ENCODE assay signal across 11 cellular contexts in the genomic region with DNA sequence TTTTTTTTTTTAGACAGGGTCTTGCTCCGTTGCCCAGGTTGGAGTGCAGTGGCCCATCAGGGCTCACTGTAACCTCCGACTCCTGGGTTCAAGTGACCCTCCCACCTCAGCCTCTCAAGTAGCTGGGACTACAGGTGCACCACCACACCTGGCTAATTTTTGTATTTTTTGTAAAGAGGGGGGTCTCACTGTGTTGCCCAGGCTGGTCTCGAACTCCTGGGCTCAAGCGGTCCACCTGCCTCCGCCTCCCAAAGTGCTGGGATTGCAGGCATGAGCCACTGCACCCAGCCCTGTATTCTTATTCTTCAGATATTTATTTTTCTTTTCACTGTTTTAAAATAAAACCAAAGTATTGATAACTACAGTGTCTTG. TPM values are rescaled to one million over a fixed set of nuclear protein-coding genes. Genes with fewer than 3 reads are reported as not detected.
DNase-seq lines count a peak whose midpoint lies in the region; ATAC-seq, FAIRE-seq and TF ChIP-seq lines count a peak whose summit lies in the region.
"Not testable (repeated sequence)": the region's sequence is repeated elsewhere in the genome, so short reads cannot be mapped to it uniquely, and the experiment has no call there.
"Had no signal": no experiment of that assay in that cellular context is flagged by ENCODE, and none has a peak within 500 bp of the region (broad histone marks: within the 10 kb centered on the region; RNA-seq: fewer than 3 reads in every experiment).

No MANE protein-coding gene starts in this region.

- not testable (repeated sequence) for H3K4me3 ChIP-seq in PC-3 (ENCODE audit: low read length); body of pancreas; keratinocyte (ENCODE audit: control insufficient read depth in 2 of 3, extremely low read depth in 1 of 3, insufficient read depth in 2 of 3, low read depth in 1 of 3, low read length in 3 of 3); muscle layer of colon (ENCODE audit: low read depth in 1 of 2, low read length in 2 of 2); skeletal muscle tissue (ENCODE audit: low read length in 3 of 3); transverse colon

- not testable (repeated sequence) for TF ChIP-seq EP300 in transverse colon (IDR thresholded peaks at IDR 0.05; ENCODE audit: low read depth)

- not testable (repeated sequence) for H4K20me1 ChIP-seq in PC-3 (ENCODE audit: low read length)
- H4K20me1 ChIP-seq in keratinocyte (ENCODE audit: control insufficient read depth, extremely low read depth, insufficient read depth, low read length) = peaks cover 14% of the 10 kb centered on the region

- H3K4me1 ChIP-seq in PC-3 (ENCODE audit: insufficient read depth, low read length) (peaks cover 58% of the 10 kb centered on the region), body of pancreas (peaks cover 55% of the 10 kb centered on the region), keratinocyte (ENCODE audit: control insufficient read depth, extremely low read depth, insufficient read depth, low read length) (peaks cover 44% of the 10 kb centered on the region), muscle layer of colon (ENCODE audit: insufficient read depth, low read length) (peaks cover 62% of the 10 kb centered on the region), skeletal muscle tissue (ENCODE audit: control insufficient read depth in 3 of 3, insufficient read depth in 3 of 3, low read length in 3 of 3) (peaks cover 37 to 56% (median 50%) of the 10 kb centered on the region in 3 donors), transverse colon (peaks cover 36 to 71% (median 60%) of the 10 kb centered on the region in 4 donors)

- POLR2A ChIA-PET in PC-3 (lab: Charles Lee; ENCODE audit: unreplicated experiment) = not testable (repeated sequence)

- not testable (repeated sequence) for H2AFZ ChIP-seq in PC-3 (ENCODE audit: low read length); keratinocyte (ENCODE audit: control insufficient read depth, low read length)

- not testable (repeated sequence) for ATAC-seq in PC-3, body of pancreas

- H3K79me2 ChIP-seq in PC-3 (ENCODE audit: low read length) (peaks cover 14% of the 10 kb centered on the region), keratinocyte (ENCODE audit: control insufficient read depth, insufficient read depth, low read length) (peaks cover 15% of the 10 kb centered on the region)

- TF ChIP-seq CTCF in PC-3 (conservative IDR thresholded peaks at IDR 0.05; ENCODE audit: low read depth, low read length); body of pancreas (IDR thresholded peaks at IDR 0.05); keratinocyte (optimal IDR thresholded peaks at IDR 0.05 in 1 of 3, IDR thresholded peaks at IDR 0.05 in 1 of 3, conservative IDR thresholded peaks at IDR 0.05 in 1 of 3; ENCODE audit: extremely low read depth in 1 of 3, insufficient read depth in 2 of 3, low read length in 3 of 3); transverse colon (IDR thresholded peaks at IDR 0.05): not testable (repeated sequence)

- CTCF ChIA-PET in PC-3 (lab: Charles Lee) = not testable (repeated sequence)

- DNase-seq in PC-3; body of pancreas; epithelial cell of prostate (ENCODE audit: low read depth, low spot score); keratinocyte (ENCODE audit: low read depth, low spot score); transverse colon: not testable (repeated sequence)

- dilution Hi-C loops in keratinocyte (cut with MboI; ENCODE audit: extremely low pct_ligation_motif_present, low sequenced_read_pairs) = not testable (repeated sequence)

- H3K27me3 ChIP-seq in PC-3 (ENCODE audit: low read length); body of pancreas; keratinocyte (ENCODE audit: control insufficient read depth, extremely low read depth, insufficient read depth, low read length); muscle layer of colon (ENCODE audit: control insufficient read depth in 1 of 2, insufficient read depth in 2 of 2, low read length in 2 of 2); transverse colon: not testable (repeated sequence)
- peaks cover 0 to 16% (median 6%) of the 10 kb centered on the region in 3 donors for H3K27me3 ChIP-seq in skeletal muscle tissue (ENCODE audit: control insufficient read depth in 3 of 3, insufficient read depth in 3 of 3, low read length in 3 of 3)

- in situ Hi-C loops in transverse colon (cut with MboI; ENCODE audit: low pct_ligation_motif_present in 1 of 4, low pct_unique_long_range_greater_than_20kb in 1 of 4, low sequenced_read_pairs in 3 of 4) = not testable (repeated sequence)

- H3K9me1 ChIP-seq in keratinocyte (ENCODE audit: control insufficient read depth, extremely low read depth, insufficient read depth, low read length) = not testable (repeated sequence)

- intact Hi-C loops in PC-3 (cut with micrococcal nuclease); body of pancreas (cut with DNase I); transverse colon (cut with DNase I; ENCODE audit: low total_unique reads): not testable (repeated sequence)

- H3K27ac ChIP-seq in PC-3 (ENCODE audit: low read length) (peak overlapping the region; percentile 65), body of pancreas (peak overlapping the region; percentile 60 to 86 (median 82)), epithelial cell of prostate (peak overlapping the region; percentile 69), keratinocyte (ENCODE audit: control insufficient read depth, insufficient read depth, low read length) (peak overlapping the region; percentile 36), muscle layer of colon (ENCODE audit: low read depth, low read length) (peak overlapping the region; percentile 89), skeletal muscle tissue (ENCODE audit: low read depth, low read length) (peak overlapping the region; percentile 28), transverse colon (peak overlapping the region; percentile 89 to 93 (median 92))

- H3K9ac ChIP-seq in PC-3 (ENCODE audit: low read length); keratinocyte (ENCODE audit: control insufficient read depth, extremely low read depth, insufficient read depth, low read length): not testable (repeated sequence)
- peak overlapping the region; percentile 41 for H3K9ac ChIP-seq in muscle layer of colon (ENCODE audit: low read length)
- H3K9ac ChIP-seq in skeletal muscle tissue (ENCODE audit: low read depth in 1 of 3, low read length in 3 of 3) = peak overlapping the region in 1 of 3 donors; percentile 70

- BruUV-seq in PC-3 (replicated peaks; lab: Mats Ljungman, UMichigan) = not testable (repeated sequence)

- 91 to 94% methylated on average over 5 of the region's 5 CpGs for WGBS in body of pancreas, 2 donors
- 89 to 100% methylated on average over 3 to 5 of the region's 5 CpGs for WGBS in transverse colon (ENCODE audit: low coverage in 1 of 2), 2 donors

- H3K4me2 ChIP-seq in PC-3 (ENCODE audit: low read length); keratinocyte (ENCODE audit: control insufficient read depth, extremely low read depth, insufficient read depth, low read depth, low read length): not testable (repeated sequence)

- not testable (repeated sequence) for H3K9me3 ChIP-seq in PC-3 (ENCODE audit: low read length); body of pancreas; keratinocyte (ENCODE audit: control insufficient read depth, low read depth, low read length); muscle layer of colon (ENCODE audit: low read length); skeletal muscle tissue (ENCODE audit: control insufficient read depth in 3 of 3, low read length in 3 of 3); transverse colon

- H3K9me2 ChIP-seq in PC-3 (replicated peaks; ENCODE audit: low read length) = not testable (repeated sequence)

- not testable (repeated sequence) for TF ChIP-seq POLR2A in body of pancreas (IDR thresholded peaks at IDR 0.05); transverse colon (IDR thresholded peaks at IDR 0.05)

- H3K36me3 ChIP-seq in PC-3 (ENCODE audit: low read depth, low read length) (peaks cover 34% of the 10 kb centered on the region), keratinocyte (ENCODE audit: control insufficient read depth in 2 of 2, extremely low read depth in 1 of 2, insufficient read depth in 2 of 2, low read length in 2 of 2) (peaks cover 41% of the 10 kb centered on the region in 2 experiments), muscle layer of colon (ENCODE audit: insufficient read depth, low read length) (peaks cover 26% of the 10 kb centered on the region), skeletal muscle tissue (ENCODE audit: control insufficient read depth in 3 of 3, insufficient read depth in 3 of 3, low read length in 3 of 3) (peaks cover 0 to 13% (median 7%) of the 10 kb centered on the region in 3 donors)
- H3K36me3 ChIP-seq in body of pancreas (replicated peaks in 1 of 2; ENCODE audit: insufficient read depth in 1 of 2, low read depth in 2 of 2); transverse colon: not testable (repeated sequence)

- FAIRE-seq in keratinocyte (lab: Jason Lieb, UNC) = not testable (repeated sequence)

- not testable (repeated sequence) for H3F3A ChIP-seq in PC-3 (ENCODE audit: low read length, unreplicated experiment)

RNA-seq across cellular contexts. Expression of a gene that starts 11.0 kb away (rescaled TPM):
- 176 and 217 TPM in 2 replicates for total RNA-seq in PC-3 (2014; rRNA removed)
- total RNA-seq in body of pancreas = 100 to 1,000 TPM in 1 of 2 donors, 10 to 100 TPM in 1; 47.2 to 148 TPM
- 189 to 315 TPM (median 275 TPM) in 3 replicates for polyA plus RNA-seq in keratinocyte
- 26.1 TPM for polyA plus RNA-seq in keratinocyte (2011; ENCODE audit: low read depth)
- polyA plus RNA-seq in keratinocyte (2011; cell fraction: cytosol; rRNA removed) = 110 and 149 TPM in 2 replicates
- 323 and 403 TPM in 2 replicates for polyA plus RNA-seq in keratinocyte (2011; cell fraction: nucleus; rRNA removed)
- polyA plus RNA-seq in keratinocyte (2012; ENCODE audit: low replicate concordance) = 93.3 and 275 TPM in 2 replicates
- 198 to 587 TPM (median 223 TPM) in 3 replicates for polyA minus RNA-seq in keratinocyte
- 259 TPM for polyA minus RNA-seq in keratinocyte (2011; cell fraction: cytosol; rRNA and poly(A)+ RNA removed)
- polyA minus RNA-seq in keratinocyte (2011; cell fraction: nucleus; rRNA and poly(A)+ RNA removed) = 310 and 334 TPM in 2 replicates
- 17.2 TPM for total RNA-seq in skeletal muscle tissue
- 100 to 1,000 TPM; 229 to 300 (median 272) TPM for total RNA-seq in transverse colon
- total RNA-seq: CD8-positive, alpha-beta memory T cell had no signal
- polyA plus RNA-seq: CD8-positive, alpha-beta memory T cell had no signal

RNA-seq across cellular contexts. Expression of a gene that starts 30.2 kb away (rescaled TPM):
- total RNA-seq in PC-3 (2014; rRNA removed) (not detected in 2 replicates), body of pancreas (not detected), skeletal muscle tissue (not detected), transverse colon (under 1 TPM in 1 of 4 donors, not detected in 3; 0.48 TPM)
- polyA plus RNA-seq in keratinocyte = not detected in 3 replicates
- polyA plus RNA-seq in keratinocyte (2011; ENCODE audit: low read depth) = not detected
- not detected in 2 replicates for polyA plus RNA-seq in keratinocyte (2011; cell fraction: cytosol; rRNA removed)
- polyA plus RNA-seq in keratinocyte (2011; cell fraction: nucleus; rRNA removed) = not detected in 2 replicates
- polyA plus RNA-seq in keratinocyte (2012; ENCODE audit: low replicate concordance) = not detected in 2 replicates
- not detected in 3 replicates for polyA minus RNA-seq in keratinocyte
- not detected for polyA minus RNA-seq in keratinocyte (2011; cell fraction: cytosol; rRNA and poly(A)+ RNA removed)
- not detected in 2 replicates for polyA minus RNA-seq in keratinocyte (2011; cell fraction: nucleus; rRNA and poly(A)+ RNA removed)
- total RNA-seq: CD8-positive, alpha-beta memory T cell; HepG2; MCF 10A had no signal
- polyA plus RNA-seq: AG04450; CD8-positive, alpha-beta memory T cell; HepG2 had no signal

RNA-seq across cellular contexts. Expression of a gene that starts 57.4 kb away (rescaled TPM):
- total RNA-seq in PC-3 (2014; rRNA removed) = 88.4 and 91.6 TPM in 2 replicates
- 10 to 100 TPM; 23.6 to 24.1 TPM for total RNA-seq in body of pancreas
- 72.2 to 107 TPM (median 90.1 TPM) in 3 replicates for polyA plus RNA-seq in keratinocyte
- polyA plus RNA-seq in keratinocyte (2011; ENCODE audit: low read depth) = 33.3 TPM
- polyA plus RNA-seq in keratinocyte (2011; cell fraction: cytosol; rRNA removed) = 83.2 and 85.4 TPM in 2 replicates
- polyA plus RNA-seq in keratinocyte (2011; cell fraction: nucleus; rRNA removed) = 59.0 and 66.8 TPM in 2 replicates
- 67.9 and 68.1 TPM in 2 replicates for polyA plus RNA-seq in keratinocyte (2012; ENCODE audit: low replicate concordance)
- 99.8 to 160 TPM (median 138 TPM) in 3 replicates for polyA minus RNA-seq in keratinocyte
- polyA minus RNA-seq in keratinocyte (2011; cell fraction: cytosol; rRNA and poly(A)+ RNA removed) = 80.4 TPM
- polyA minus RNA-seq in keratinocyte (2011; cell fraction: nucleus; rRNA and poly(A)+ RNA removed) = 29.3 and 34.7 TPM in 2 replicates
- total RNA-seq in skeletal muscle tissue = 44.9 TPM
- total RNA-seq in transverse colon = 10 to 100 TPM; 12.3 to 61.7 (median 49.9) TPM

Comparison
In these comparisons a context has a peak if more than half of its experiments do, and no peak if none do; other contexts are left out.
1. H3K27ac ChIP-seq: peak in every context shown above with its lines; median percentile 92 in transverse colon; 89 in muscle layer of colon; 82 in body of pancreas; 69 in epithelial cell of prostate; 65 in PC-3; 36 in keratinocyte; 28 in skeletal muscle tissue.